Comparison of ENCODE assay signal across 8 cellular contexts in the genomic region with DNA sequence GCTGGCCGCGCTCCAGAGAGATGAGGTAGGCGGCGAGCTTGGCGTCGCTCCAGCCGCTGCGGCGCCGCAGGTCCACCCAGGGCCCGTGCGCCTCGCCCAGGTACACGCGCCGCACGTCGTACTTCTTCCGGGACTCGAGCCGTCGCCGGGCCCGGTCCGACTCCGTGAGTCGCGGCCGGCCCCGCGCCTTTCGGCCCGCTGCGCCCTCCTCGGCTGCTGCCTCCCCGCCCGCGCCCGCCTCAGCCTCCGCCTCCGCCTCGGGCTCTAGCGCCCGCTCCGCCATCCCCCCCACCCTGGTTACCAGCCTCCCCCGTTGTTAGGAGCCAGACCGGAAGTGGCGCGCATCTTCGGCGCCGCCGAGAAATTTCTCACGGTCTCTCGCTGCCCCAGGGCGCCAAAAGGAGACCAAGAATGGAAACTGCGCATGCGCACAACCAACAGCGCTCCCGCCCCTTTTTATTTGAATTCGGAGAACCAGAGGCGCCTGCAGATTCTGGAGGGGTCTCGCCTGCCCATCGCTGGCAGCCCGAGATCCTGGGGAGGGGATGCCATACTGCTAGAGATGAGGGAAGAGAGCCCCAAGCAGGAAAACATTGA. TPM values are rescaled to one million over a fixed set of nuclear protein-coding genes. Genes with fewer than 3 reads are reported as not detected.
DNase-seq lines count a peak whose midpoint lies in the region; ATAC-seq and TF ChIP-seq lines count a peak whose summit lies in the region.

A gene with protein sequence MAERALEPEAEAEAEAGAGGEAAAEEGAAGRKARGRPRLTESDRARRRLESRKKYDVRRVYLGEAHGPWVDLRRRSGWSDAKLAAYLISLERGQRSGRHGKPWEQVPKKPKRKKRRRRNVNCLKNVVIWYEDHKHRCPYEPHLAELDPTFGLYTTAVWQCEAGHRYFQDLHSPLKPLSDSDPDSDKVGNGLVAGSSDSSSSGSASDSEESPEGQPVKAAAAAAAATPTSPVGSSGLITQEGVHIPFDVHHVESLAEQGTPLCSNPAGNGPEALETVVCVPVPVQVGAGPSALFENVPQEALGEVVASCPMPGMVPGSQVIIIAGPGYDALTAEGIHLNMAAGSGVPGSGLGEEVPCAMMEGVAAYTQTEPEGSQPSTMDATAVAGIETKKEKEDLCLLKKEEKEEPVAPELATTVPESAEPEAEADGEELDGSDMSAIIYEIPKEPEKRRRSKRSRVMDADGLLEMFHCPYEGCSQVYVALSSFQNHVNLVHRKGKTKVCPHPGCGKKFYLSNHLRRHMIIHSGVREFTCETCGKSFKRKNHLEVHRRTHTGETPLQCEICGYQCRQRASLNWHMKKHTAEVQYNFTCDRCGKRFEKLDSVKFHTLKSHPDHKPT (minus strand): TSS at position 336 of the 597 bp plus-strand sequence. CDS start 53 bp downstream, at position 283.

- DNase-seq in C1 segment of cervical spinal cord (lab: John Stamatoyannopoulos, UW) (peak; percentile 71 to 95 (median 88)), NCI-H69 (lab: John Stamatoyannopoulos, UW) (peak; percentile 98), dedifferentiated amniotic fluid mesenchymal stem cell (ENCODE audit: extremely low spot score) (peak; percentile 91)
- peak; percentile 94 for DNase-seq in activated CD4-positive, alpha-beta T cell treated with anti-CD3 and anti-CD28 coated beads, Interleukin-2, amount 50 U/mL, for 1 hour
- peak; percentile 91 for DNase-seq in stimulated activated CD4-positive, alpha-beta T cell treated with anti-CD3 and anti-CD28 coated beads, Interleukin-4, amount 100 ng/mL, for 1 hour

- ATAC-seq in GM19351 (IDR thresholded peaks at IDR 0.05; ENCODE audit: unreplicated experiment) (peak; percentile 49), HG03520 (IDR thresholded peaks at IDR 0.05; ENCODE audit: unreplicated experiment) (peak; percentile 55)

- no peaks in the 10 kb centered on the region for H3K27me3 ChIP-seq in liver (ENCODE audit: control insufficient read depth in 4 of 4, insufficient read depth in 4 of 4, low read length in 3 of 4)

- no peaks in the 10 kb centered on the region for H3K9me3 ChIP-seq in liver (ENCODE audit: control insufficient read depth in 4 of 4, low read length in 3 of 4)

- under 1% methylated on average over 65 of the region's 65 CpGs for WGBS in liver

- H3K27ac ChIP-seq in liver (ENCODE audit: low read depth in 1 of 2, low read length in 2 of 2): peak within 1 kb of the TSS; percentile 98 to 99

- peaks cover 5 to 14% (median 12%) of the 10 kb centered on the region in 4 donors for H3K4me1 ChIP-seq in liver (ENCODE audit: control insufficient read depth in 4 of 4, insufficient read depth in 4 of 4, low read length in 3 of 4)

- H3K4me3 ChIP-seq in liver (ENCODE audit: low read depth in 1 of 3, low read length in 3 of 3): peak within 1 kb of the TSS; percentile 72 to 90 (median 81)

- H3K9ac ChIP-seq in liver (ENCODE audit: low read depth in 1 of 2, low read length in 2 of 2): peak within 1 kb of the TSS; percentile 39 to 83

- TF ChIP-seq CTCF in liver (IDR thresholded peaks at IDR 0.05; ENCODE audit: low read depth, low read length, missing input control): no peak

- no peak for TF ChIP-seq RAD21 in liver (IDR thresholded peaks at IDR 0.05)

- H3K36me3 ChIP-seq in liver (ENCODE audit: control insufficient read depth in 4 of 4, insufficient read depth in 3 of 4, low read depth in 1 of 4, low read length in 3 of 4): peaks cover 0 to 2% (median 0%) of the 10 kb centered on the region in 4 donors

TF ChIP-seq in liver, 16 proteins besides CTCF, POLR2A, EP300 and RAD21:
- TF ChIP-seq HNF4A (conservative IDR thresholded peaks at IDR 0.05) (no peak), FOXA2 (IDR thresholded peaks at IDR 0.05) (no peak), GABPA (IDR thresholded peaks at IDR 0.05 in 1 of 2, conservative IDR thresholded peaks at IDR 0.05 in 1 of 2) (peak; percentile 81 to 92), EGR1 (IDR thresholded peaks at IDR 0.05; ENCODE audit: low read depth in 2 of 2) (peak in 1 of 2 donors; percentile 24), YY1 (IDR thresholded peaks at IDR 0.05) (peak; percentile 48)
- TF ChIP-seq, protein P1, sequence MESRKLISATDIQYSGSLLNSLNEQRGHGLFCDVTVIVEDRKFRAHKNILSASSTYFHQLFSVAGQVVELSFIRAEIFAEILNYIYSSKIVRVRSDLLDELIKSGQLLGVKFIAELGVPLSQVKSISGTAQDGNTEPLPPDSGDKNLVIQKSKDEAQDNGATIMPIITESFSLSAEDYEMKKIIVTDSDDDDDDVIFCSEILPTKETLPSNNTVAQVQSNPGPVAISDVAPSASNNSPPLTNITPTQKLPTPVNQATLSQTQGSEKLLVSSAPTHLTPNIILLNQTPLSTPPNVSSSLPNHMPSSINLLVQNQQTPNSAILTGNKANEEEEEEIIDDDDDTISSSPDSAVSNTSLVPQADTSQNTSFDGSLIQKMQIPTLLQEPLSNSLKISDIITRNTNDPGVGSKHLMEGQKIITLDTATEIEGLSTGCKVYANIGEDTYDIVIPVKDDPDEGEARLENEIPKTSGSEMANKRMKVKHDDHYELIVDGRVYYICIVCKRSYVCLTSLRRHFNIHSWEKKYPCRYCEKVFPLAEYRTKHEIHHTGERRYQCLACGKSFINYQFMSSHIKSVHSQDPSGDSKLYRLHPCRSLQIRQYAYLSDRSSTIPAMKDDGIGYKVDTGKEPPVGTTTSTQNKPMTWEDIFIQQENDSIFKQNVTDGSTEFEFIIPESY (IDR thresholded peaks at IDR 0.05): no peak

RNA-seq across cellular contexts. Expression of the gene that starts here (rescaled TPM):
- 1 to 10 TPM; 3.0 to 4.6 TPM for total RNA-seq in liver
- 1 to 10 TPM; 1.3 to 3.3 TPM for polyA plus RNA-seq in liver

Comparison
In these comparisons a context has a peak if more than half of its experiments do, and no peak if none do; other contexts are left out.
1. Peak in every context shown above with its lines: DNase-seq, ATAC-seq, H3K4me3 ChIP-seq and H3K27ac ChIP-seq.